ENCODE assay signal across 25 cellular contexts in genomic region chr1:178958491-178958890, GRCh38.
A peak's percentile ranks its signal among the peaks of the same experiment; 100 is the strongest.
DNase-seq lines count a peak whose midpoint lies in the region; ATAC-seq and TF ChIP-seq lines count a peak whose summit lies in the region.
"Had no signal": no experiment of that assay in that cellular context is flagged by ENCODE, and none has a peak within 500 bp of the region (broad histone marks: within the 10 kb centered on the region; RNA-seq: fewer than 3 reads in every experiment).

No MANE protein-coding gene starts in this region.

- TF ChIP-seq POLR2A in IMR-90 (IDR thresholded peaks at IDR 0.05; ENCODE audit: low read depth, low read length), result no peak

- H3K4me2 ChIP-seq in IMR-90 (ENCODE audit: low read depth, low read length), result no peak overlapping the region
- H3K4me2 ChIP-seq: A549; BLaER1 treated with 17β-estradiol and CSF1 and Interleukin-3, amounts not matched to agents 10 nM and 100 nM had no signal

- no peak overlapping the region for H2BK120ac ChIP-seq in IMR-90 (ENCODE audit: low read depth, low read length)

- WGBS in heart right ventricle, 2 donors, result 94 to 95% methylated on average over 9 of the region's 9 CpGs
- 86% methylated on average over 4 of the region's 9 CpGs; no CpG with 5 or more reads in 1 of the 2 experiments for WGBS in IMR-90 (ENCODE audit: extremely low coverage in 2 of 2, insufficient read length in 1 of 2), 2 experiments

- H3K4me1 Mint-ChIP-seq in activated naive CD4-positive, alpha-beta T cell treated with anti-CD3 and anti-CD28 coated beads, Interleukin-2, amount 10 ng/mL, durations not matched to agents 7 days and 5 days, result no peaks in the 10 kb centered on the region
- H3K4me1 Mint-ChIP-seq: CD14-positive monocyte; CD8-positive, alpha-beta memory T cell had no signal

- BruUV-seq in IMR-90 (replicated peaks; lab: Mats Ljungman, UMichigan), result no TSS peak

- H3K14ac ChIP-seq in IMR-90 (replicated peaks; ENCODE audit: low read depth, low read length), result no peak overlapping the region

- no peak overlapping the region for H2BK5ac ChIP-seq in IMR-90 (ENCODE audit: low read depth, low read length, poor library complexity, severe bottlenecking)

- no peaks in the 10 kb centered on the region for H3K9me3 ChIP-seq in heart right ventricle
- H3K9me3 ChIP-seq in IMR-90 (ENCODE audit: control insufficient read depth, insufficient read depth, low read length), result no peaks in the 10 kb centered on the region
- H3K9me3 ChIP-seq: A549; BE2C; BLaER1 treated with 17β-estradiol and CSF1 and Interleukin-3, amounts not matched to agents 10 nM and 100 nM had no signal

- no peak for TF ChIP-seq RAD21 in IMR-90 (IDR thresholded peaks at IDR 0.05; ENCODE audit: low read length)

- no peak overlapping the region for H2AK9ac ChIP-seq in IMR-90 (replicated peaks; ENCODE audit: low read depth, low read length, poor library complexity)

- H4K20me1 ChIP-seq in IMR-90 (ENCODE audit: insufficient read depth, low read length), result no peaks in the 10 kb centered on the region
- H4K20me1 ChIP-seq: BLaER1 treated with 17β-estradiol and CSF1 and Interleukin-3, amounts not matched to agents 10 nM and 100 nM had no signal

- peaks cover 0 to 18% (median 6%) of the 10 kb centered on the region in 9 donors for H3K4me1 ChIP-seq in heart right ventricle
- peaks cover 3% of the 10 kb centered on the region; the same call in 1 of the 2 replicates for H3K4me1 ChIP-seq in IMR-90 (ENCODE audit: control insufficient read depth, insufficient read depth, low read length)
- H3K4me1 ChIP-seq: A549; BE2C; BLaER1 treated with 17β-estradiol and CSF1 and Interleukin-3, amounts not matched to agents 10 nM and 100 nM had no signal

- H3K27me3 ChIP-seq in heart right ventricle (no peaks in the 10 kb centered on the region), IMR-90 (ENCODE audit: control insufficient read depth, insufficient read depth, low read length) (peaks cover 18% of the 10 kb centered on the region)
- H3K27me3 ChIP-seq: BE2C; BLaER1 treated with 17β-estradiol and CSF1 and Interleukin-3, amounts not matched to agents 10 nM and 100 nM had no signal

- no peak overlapping the region for H4K5ac ChIP-seq in IMR-90 (ENCODE audit: low read depth, low read length)

- no peak overlapping the region for H3K56ac ChIP-seq in IMR-90 (ENCODE audit: extremely low read depth, insufficient read depth, low read length)

- H2BK15ac ChIP-seq in IMR-90 (ENCODE audit: low read depth, low read length), result no peak overlapping the region

- dilution Hi-C loops in IMR-90 (cut with HindIII; ENCODE audit: low sequenced_read_pairs, unreplicated experiment), result no loop called here

- H3K36me3 ChIP-seq in heart right ventricle (no peaks in the 10 kb centered on the region), IMR-90 (ENCODE audit: control insufficient read depth, insufficient read depth, low read length) (no peaks in the 10 kb centered on the region)
- H3K36me3 ChIP-seq: BE2C; BLaER1 treated with 17β-estradiol and CSF1 and Interleukin-3, amounts not matched to agents 10 nM and 100 nM had no signal

- no peak overlapping the region for H3K27ac ChIP-seq in heart right ventricle
- H3K27ac ChIP-seq in IMR-90 (ENCODE audit: insufficient read depth, low read length), result no peak overlapping the region
- H3K27ac ChIP-seq in coronary artery, result no peak overlapping the region
- H3K27ac ChIP-seq: A549; BLaER1 treated with 17β-estradiol and CSF1 and Interleukin-3, amounts not matched to agents 10 nM and 100 nM; GM23248 had no signal

- intact Hi-C loops in cardiac septum (cut with DNase I), result no loop called here
- intact Hi-C loops in heart right ventricle (cut with DNase I), result no loop called here
- intact Hi-C loops in IMR-90 (cut with micrococcal nuclease), result no loop called here

- peaks cover 3% of the 10 kb centered on the region for H3K9me3 Mint-ChIP-seq in activated naive CD4-positive, alpha-beta T cell treated with anti-CD3 and anti-CD28 coated beads, Interleukin-2, amount 10 ng/mL, durations not matched to agents 7 days and 5 days
- H3K9me3 Mint-ChIP-seq: CD4-positive, alpha-beta T cell had no signal

- H2AFZ ChIP-seq in IMR-90 (replicated peaks; ENCODE audit: low read length, poor library complexity), result peak overlapping the region; percentile 44
- H2AFZ ChIP-seq: GM23248 had no signal

- no peak overlapping the region for H3K18ac ChIP-seq in IMR-90 (ENCODE audit: low read depth, low read length)

- CTCF ChIA-PET in IMR-90 (lab: Yijun Ruan, JAX), result no interaction called here
- CTCF ChIA-PET in activated naive CD4-positive, alpha-beta T cell treated with anti-CD3 and anti-CD28 coated beads, Interleukin-2, amount 10 ng/mL, durations not matched to agents 7 days and 5 days (lab: Charles Lee), result no interaction called here

- no peak overlapping the region for H3K23ac ChIP-seq in IMR-90 (ENCODE audit: low read depth, low read length)

- no peaks in the 10 kb centered on the region for H3K36me3 Mint-ChIP-seq in activated naive CD4-positive, alpha-beta T cell treated with anti-CD3 and anti-CD28 coated beads, Interleukin-2, amount 10 ng/mL, durations not matched to agents 7 days and 5 days
- H3K36me3 Mint-ChIP-seq: CD14-positive monocyte; CD8-positive, alpha-beta memory T cell had no signal

- no peak overlapping the region for H3K4ac ChIP-seq in IMR-90 (ENCODE audit: low read depth, low read length)

- H2BK20ac ChIP-seq in IMR-90 (ENCODE audit: low read depth, low read length), result no peak overlapping the region

- no peak overlapping the region for H3K27ac Mint-ChIP-seq in activated naive CD4-positive, alpha-beta T cell treated with anti-CD3 and anti-CD28 coated beads, Interleukin-2, amount 10 ng/mL, durations not matched to agents 7 days and 5 days
- H3K27ac Mint-ChIP-seq: CD14-positive monocyte; CD4-positive, alpha-beta T cell; CD8-positive, alpha-beta memory T cell had no signal

- H3K27me3 Mint-ChIP-seq in activated naive CD4-positive, alpha-beta T cell treated with anti-CD3 and anti-CD28 coated beads, Interleukin-2, amount 10 ng/mL, durations not matched to agents 7 days and 5 days, result no peaks in the 10 kb centered on the region
- H3K27me3 Mint-ChIP-seq: CD4-positive, alpha-beta T cell had no signal

- H2AK5ac ChIP-seq in IMR-90 (ENCODE audit: low read depth, low read length), result no peak overlapping the region

- no peak overlapping the region for H3K4me3 Mint-ChIP-seq in activated naive CD4-positive, alpha-beta T cell treated with anti-CD3 and anti-CD28 coated beads, Interleukin-2, amount 10 ng/mL, durations not matched to agents 7 days and 5 days
- H3K4me3 Mint-ChIP-seq: CD14-positive monocyte; CD4-positive, alpha-beta T cell; CD8-positive, alpha-beta memory T cell; H9 had no signal

- POLR2A ChIA-PET in IMR-90 (lab: Charles Lee; ENCODE audit: unreplicated experiment), result interaction anchor here (0.6 kb wide), 1 partner anchor 701 kb away, joined by 3 read pairs; no protein-coding TSS in a partner anchor

- DNase-seq in cardiac septum (ENCODE audit: low spot score) (peak; percentile 63), heart right ventricle (no peak), IMR-90 (no peak), coronary artery (ENCODE audit: low spot score) (peak; percentile 68), mesenteric fat pad (ENCODE audit: low spot score) (peak; percentile 73), NCI-H526 (lab: John Stamatoyannopoulos, UW) (no peak), hepatic stellate cell (ENCODE audit: low spot score) (no peak)
- DNase-seq in activated naive CD4-positive, alpha-beta T cell treated with anti-CD3 and anti-CD28 coated beads, Interleukin-2, amount 10 ng/mL, durations not matched to agents 7 days and 5 days, result no peak
- DNase-seq: 8988T; ACHN; AML-193; BE2C; CD4-positive, alpha-beta T cell; CD8-positive, alpha-beta memory T cell; DMS 273 treated with DMSO at 0.1 percent for 48 hours; DMS79; EL; GDM1; GM23248; H9 had no signal

- ATAC-seq in heart right ventricle, result no peak
- ATAC-seq in IMR-90 (ENCODE audit: low read depth), result no peak
- ATAC-seq: GM12878, HCT116 had no signal

- in situ Hi-C loops in IMR-90 (cut with MboI; ENCODE audit: low sequenced_read_pairs), result no loop called here

- TF ChIP-seq CTCF in heart right ventricle (IDR thresholded peaks at IDR 0.05), result no peak
- no peak for TF ChIP-seq CTCF in IMR-90 (conservative IDR thresholded peaks at IDR 0.05; ENCODE audit: low read depth, low read length)
- no peak for TF ChIP-seq CTCF in coronary artery (IDR thresholded peaks at IDR 0.05)

- no peak overlapping the region for H3K9ac ChIP-seq in IMR-90 (ENCODE audit: low read depth, low read length)
- H3K9ac ChIP-seq: BLaER1 treated with 17β-estradiol and CSF1 and Interleukin-3, amounts not matched to agents 10 nM and 100 nM; GM23248 had no signal

- H4K91ac ChIP-seq in IMR-90 (ENCODE audit: insufficient read depth, low read depth, low read length), result no peak overlapping the region

- H3K9me1 ChIP-seq in IMR-90 (ENCODE audit: insufficient read depth, low read length), result no peaks in the 10 kb centered on the region

- H3K79me1 ChIP-seq in IMR-90 (ENCODE audit: low read depth in 1 of 2, low read length in 2 of 2), result no peaks in the 10 kb centered on the region

- no peak overlapping the region for H3K4me3 ChIP-seq in heart right ventricle
- H3K4me3 ChIP-seq in IMR-90 (ENCODE audit: insufficient read depth, low read depth, low read length), result no peak overlapping the region
- no peak overlapping the region for H3K4me3 ChIP-seq in coronary artery
- H3K4me3 ChIP-seq: A549; BLaER1 treated with 17β-estradiol and CSF1 and Interleukin-3, amounts not matched to agents 10 nM and 100 nM; GM12878; GM23248 had no signal

- H4K8ac ChIP-seq in IMR-90 (ENCODE audit: low read depth in 2 of 2, low read length in 2 of 2), result no peak overlapping the region

TF ChIP-seq in IMR-90, 13 proteins besides CTCF, POLR2A, EP300 and RAD21 (continues in another document):
- TF ChIP-seq FOS (IDR thresholded peaks at IDR 0.05; ENCODE audit: low read depth, low read length) (no peak), MAFK (IDR thresholded peaks at IDR 0.05; ENCODE audit: low read depth, low read length) (no peak), RFX5 (IDR thresholded peaks at IDR 0.05; ENCODE audit: low read depth, low read length) (no peak), USF2 (IDR thresholded peaks at IDR 0.05; ENCODE audit: low read depth, low read length) (no peak), CEBPB (IDR thresholded peaks at IDR 0.05; ENCODE audit: low read depth, low read length) (no peak), BHLHE40 (IDR thresholded peaks at IDR 0.05; ENCODE audit: low read depth, low read length) (no peak), NFE2L2 (IDR thresholded peaks at IDR 0.05; ENCODE audit: low read depth, low read length) (no peak), MAZ (IDR thresholded peaks at IDR 0.05; ENCODE audit: borderline replicate concordance, low read depth, low read length) (no peak), RCOR1 (IDR thresholded peaks at IDR 0.05; ENCODE audit: insufficient replicate concordance, low read length) (no peak), CHD1 (IDR thresholded peaks at IDR 0.05; ENCODE audit: low read depth, low read length) (no peak)

Comparison
In these comparisons a context has a peak if more than half of its experiments do, and no peak if none do; other contexts are left out.
1. DNase-seq: peak in cardiac septum (single experiment), coronary artery (single experiment) and mesenteric fat pad (single experiment); none in heart right ventricle (0 of 2), IMR-90 (single experiment), activated naive CD4-positive, alpha-beta T cell treated with anti-CD3 and anti-CD28 coated beads, Interleukin-2, amount 10 ng/mL, durations not matched to agents 7 days and 5 days (single experiment), NCI-H526 (0 of 2) and hepatic stellate cell (single experiment).